Comparison of ENCODE assay signal across 8 cellular contexts in genomic region chr1:169794530-169795416, GRCh38. TPM values are rescaled to one million over a fixed set of nuclear protein-coding genes. Genes with fewer than 3 reads are reported as not detected.
A peak's percentile ranks its signal among the peaks of the same experiment; 100 is the strongest.
DNase-seq lines count a peak whose midpoint lies in the region; ATAC-seq, FAIRE-seq and TF ChIP-seq lines count a peak whose summit lies in the region.

METTL18 (minus strand) TSS chr1:169794907; CDS start chr1:169793695, 1,212 bp downstream.

- BruUV-seq in mammary epithelial cell (replicated peaks; lab: Mats Ljungman, UMichigan), result TSS peak; percentile 75

- in situ Hi-C loops in mammary epithelial cell (cut with MboI; ENCODE audit: low sequenced_read_pairs in 2 of 2), result no loop called here

- peaks cover 28% of the 10 kb centered on the region for H3K79me2 ChIP-seq in ACC112 (ENCODE audit: control insufficient read depth, insufficient read depth, low read length, unreplicated experiment)
- H3K79me2 ChIP-seq in mammary epithelial cell (ENCODE audit: insufficient read depth, low read length), result peaks cover 47% of the 10 kb centered on the region

- dilution Hi-C loops in mammary epithelial cell (cut with HindIII; ENCODE audit: low sequenced_read_pairs), result no loop called here

- H3K4me2 ChIP-seq in mammary epithelial cell (ENCODE audit: insufficient read depth, low read depth, low read length), result peak within 1 kb of the TSS; percentile 95

- under 1% methylated on average over 36 of the region's 48 CpGs for WGBS in mammary epithelial cell (ENCODE audit: low coverage, missing lambda C conversion rate)
- WGBS in small intestine, 3 donors, result 0 to 1% (median 0%) methylated on average over 47 to 48 of the region's 48 CpGs

- DNase-seq in NCI-H2196 treated with DMSO at 0.1 percent for 48 hours (lab: John Stamatoyannopoulos, UW; ENCODE audit: unreplicated experiment), result peak; percentile 74
- peak; percentile 95 for DNase-seq in mammary epithelial cell
- DNase-seq in iPS-NIHi11 (ENCODE audit: low spot score), result peak; percentile 90
- DNase-seq in small intestine, result peak; percentile 94

- H3K36me3 ChIP-seq in ACC112 (ENCODE audit: insufficient read depth, low read length) (0 out of 2 replicates have a peak, but pooled peaks cover 4% of the 10 kb centered on the region), mammary epithelial cell (ENCODE audit: insufficient read depth, low read length) (no peaks in the 10 kb centered on the region), small intestine (ENCODE audit: control insufficient read depth in 2 of 2, insufficient read depth in 2 of 2, low read length in 2 of 2) (no peaks in the 10 kb centered on the region)

- H3K27me3 ChIP-seq in ACC112 (ENCODE audit: insufficient read depth, low read length), result no peaks in the 10 kb centered on the region
- no peaks in the 10 kb centered on the region for H3K27me3 ChIP-seq in mammary epithelial cell (ENCODE audit: insufficient read depth, low read length)
- no peaks in the 10 kb centered on the region for H3K27me3 ChIP-seq in small intestine (ENCODE audit: control insufficient read depth in 2 of 2, insufficient read depth in 2 of 2, low read length in 2 of 2)

- peak within 1 kb of the TSS; percentile 95 for H2AFZ ChIP-seq in ACC112 (ENCODE audit: low read length, unreplicated experiment)
- peak within 1 kb of the TSS; percentile 93 for H2AFZ ChIP-seq in mammary epithelial cell (ENCODE audit: low read depth, low read length)

- H4K20me1 ChIP-seq in mammary epithelial cell (ENCODE audit: insufficient read depth, low read length), result no peaks in the 10 kb centered on the region

- CTCF ChIA-PET in mammary epithelial cell (lab: Charles Lee; ENCODE audit: low non-redundant PET), result interaction anchor here (0.6 kb wide), 3 partner anchors 103 to 1753 kb away, joined by 3 to 6 read pairs (median 3); no protein-coding TSS in a partner anchor

- H3K27ac ChIP-seq in ACC112 (ENCODE audit: low read depth, low read length), result peak within 1 kb of the TSS; percentile 54
- H3K27ac ChIP-seq in VCaP, result peak within 1 kb of the TSS; percentile 85
- H3K27ac ChIP-seq in mammary epithelial cell (ENCODE audit: insufficient read depth, low read depth, low read length), result peak within 1 kb of the TSS; percentile 79
- peak within 1 kb of the TSS; percentile 3 to 92 for H3K27ac ChIP-seq in small intestine (ENCODE audit: low read depth in 1 of 2, low read length in 1 of 2)

- H3K9me3 ChIP-seq in mammary epithelial cell (replicated peaks; ENCODE audit: insufficient read depth, low read length) (no peaks in the 10 kb centered on the region), small intestine (ENCODE audit: control insufficient read depth, low read depth) (no peaks in the 10 kb centered on the region)

- TF ChIP-seq CTCF in VCaP (conservative IDR thresholded peaks at IDR 0.05) (no peak), mammary epithelial cell (conservative IDR thresholded peaks at IDR 0.05 in 1 of 2, IDR thresholded peaks at IDR 0.05 in 1 of 2; ENCODE audit: extremely low read depth in 1 of 2, insufficient read depth in 1 of 2, low read depth in 1 of 2, low read length in 2 of 2) (no peak)

- peaks cover 8% of the 10 kb centered on the region for H3K4me1 ChIP-seq in ACC112 (ENCODE audit: control insufficient read depth, insufficient read depth, low read length, unreplicated experiment)
- H3K4me1 ChIP-seq in mammary epithelial cell (ENCODE audit: insufficient read depth, low read length), result peaks cover 8% of the 10 kb centered on the region
- peaks cover 2 to 9% of the 10 kb centered on the region in 2 donors for H3K4me1 ChIP-seq in small intestine (ENCODE audit: control insufficient read depth in 2 of 2, insufficient read depth in 1 of 2, low read depth in 1 of 2, low read length in 1 of 2)

- FAIRE-seq in small intestine (lab: Jason Lieb, UNC), result no peak

- peak within 1 kb of the TSS; percentile 89 for H3K9ac ChIP-seq in mammary epithelial cell (ENCODE audit: insufficient read depth, low read length)

- intact Hi-C loops in mammary epithelial cell (cut with micrococcal nuclease), result loop anchor here (5.0 kb wide), 2 partner anchors 98 to 1192 kb away; partner anchors contain the start of gene SCYL3

- H3K4me3 ChIP-seq in ACC112 (ENCODE audit: low read depth, low read length) (peak within 1 kb of the TSS; percentile 95), mammary epithelial cell (replicated peaks in 1 of 3; ENCODE audit: insufficient read depth in 1 of 3, low read depth in 2 of 3, low read length in 3 of 3) (peak within 1 kb of the TSS; percentile 68 to 73 (median 72)), small intestine (ENCODE audit: low read depth in 1 of 2, low read length in 2 of 2) (peak within 1 kb of the TSS; percentile 66 to 71)

- ATAC-seq in GM18870 (IDR thresholded peaks at IDR 0.05; ENCODE audit: unreplicated experiment) (peak; percentile 75), HG03135 (IDR thresholded peaks at IDR 0.05; ENCODE audit: unreplicated experiment) (peak; percentile 95)

RNA-seq across cellular contexts. Expression of gene METTL18, which starts in this region (rescaled TPM):
- total RNA-seq in mammary epithelial cell, result 1 to 10 TPM; 4.3 to 6.0 TPM
- polyA plus RNA-seq in mammary epithelial cell, result 2.6 TPM
- not detected for polyA minus RNA-seq in mammary epithelial cell
- polyA plus RNA-seq in small intestine, result 1 to 10 TPM; 6.5 to 8.3 (median 6.8) TPM

Comparison
In these comparisons a context has a peak if more than half of its experiments do, and no peak if none do; other contexts are left out.
1. Peak in every context shown above with its lines: DNase-seq, ATAC-seq, H3K4me3 ChIP-seq and H3K27ac ChIP-seq.